Comparison of ENCODE assay signal across 8 cellular contexts in the genomic region with DNA sequence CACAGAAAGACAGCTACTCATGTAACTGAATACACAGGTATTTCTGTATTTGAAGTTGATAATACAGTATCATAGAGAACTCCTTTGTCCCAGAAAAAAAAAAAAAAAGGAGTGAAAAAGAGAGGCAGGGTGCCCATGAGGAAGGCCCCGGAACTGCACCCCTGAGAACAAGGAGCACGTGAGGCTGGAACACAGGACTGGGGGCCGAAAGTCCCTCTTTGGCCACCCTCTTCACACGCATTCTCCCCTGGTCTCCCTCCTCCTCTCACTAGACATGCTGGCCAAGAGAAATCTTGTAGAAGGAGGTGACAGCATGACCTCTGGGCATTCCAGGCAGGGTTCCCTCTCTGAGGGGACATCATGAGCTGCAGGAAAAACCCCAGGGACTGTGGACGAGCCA.
A peak's percentile ranks its signal among the peaks of the same experiment; 100 is the strongest.
DNase-seq lines count a peak whose midpoint lies in the region; ATAC-seq and TF ChIP-seq lines count a peak whose summit lies in the region.
"Had no signal": no experiment of that assay in that cellular context is flagged by ENCODE, and none has a peak within 500 bp of the region (broad histone marks: within the 10 kb centered on the region; RNA-seq: fewer than 3 reads in every experiment).

No MANE protein-coding gene starts in this region.

- no peak overlapping the region for H3K4me3 Mint-ChIP-seq in activated naive CD8-positive, alpha-beta T cell

- H3K4me1 ChIP-seq in GM23248 (ENCODE audit: insufficient read depth) (peaks cover 22% of the 10 kb centered on the region), heart left ventricle (peaks cover 0 to 54% (median 39%) of the 10 kb centered on the region in 12 donors), sigmoid colon (peaks cover 0 to 57% (median 52%) of the 10 kb centered on the region in 4 donors)

- no peaks in the 10 kb centered on the region for H3K27me3 ChIP-seq in GM23248 (replicated peaks; ENCODE audit: insufficient read depth)
- H3K27me3 ChIP-seq in heart left ventricle, result no peaks in the 10 kb centered on the region
- no peaks in the 10 kb centered on the region for H3K27me3 ChIP-seq in sigmoid colon

- TF ChIP-seq CTCF in heart left ventricle (IDR thresholded peaks at IDR 0.05), result peak in 4 of 12 donors; percentile 17 to 37 (median 22)
- TF ChIP-seq CTCF in sigmoid colon (IDR thresholded peaks at IDR 0.05), result peak in 2 of 4 experiments; percentile 26 to 37
- TF ChIP-seq CTCF in GM13977 (IDR thresholded peaks at IDR 0.05; ENCODE audit: extremely low read depth, insufficient read depth, missing control alignments), result no peak

- no peaks in the 10 kb centered on the region for H4K20me1 ChIP-seq in GM23248 (ENCODE audit: insufficient read depth)

- no peaks in the 10 kb centered on the region for H3K27me3 Mint-ChIP-seq in activated naive CD8-positive, alpha-beta T cell

- ATAC-seq in heart left ventricle (peak; percentile 39 to 55 (median 46)), GM18517 (IDR thresholded peaks at IDR 0.05; ENCODE audit: unreplicated experiment) (no peak)

- in situ Hi-C loops in GM23248 (cut with MboI) (no loop called here), GM13977 (cut with MboI; ENCODE audit: low pct_unique_long_range_greater_than_20kb, low sequenced_read_pairs, unreplicated experiment) (no loop called here)

- no peak overlapping the region for H2AFZ ChIP-seq in GM23248

- H3K9me3 ChIP-seq in GM23248 (ENCODE audit: low read depth) (no peaks in the 10 kb centered on the region), heart left ventricle (no peaks in the 10 kb centered on the region), sigmoid colon (no peaks in the 10 kb centered on the region)

- no peak overlapping the region for H3K9ac ChIP-seq in GM23248

- H3K9me3 Mint-ChIP-seq in activated naive CD8-positive, alpha-beta T cell (ENCODE audit: low read depth), result no peaks in the 10 kb centered on the region

- H3K27ac Mint-ChIP-seq in activated naive CD8-positive, alpha-beta T cell, result peak overlapping the region; percentile 64

- peaks cover 18% of the 10 kb centered on the region for H3F3A ChIP-seq in GM23248 (ENCODE audit: insufficient read depth)

- H3K36me3 ChIP-seq in GM23248 (ENCODE audit: low read depth) (peaks cover 21% of the 10 kb centered on the region; the same call in 1 of the 2 replicates), heart left ventricle (peaks cover 0 to 64% (median 34%) of the 10 kb centered on the region in 9 donors), sigmoid colon (peaks cover 0 to 13% (median 0%) of the 10 kb centered on the region in 4 donors)

- H3K27ac ChIP-seq in GM23248 (no peak overlapping the region), heart left ventricle (peak overlapping the region in 2 of 12 donors; percentile 13 to 66), sigmoid colon (peak overlapping the region; percentile 11 to 85 (median 52))

- peaks cover 12% of the 10 kb centered on the region for H3K36me3 Mint-ChIP-seq in activated naive CD8-positive, alpha-beta T cell

- H3K4me3 ChIP-seq in GM23248, result no peak overlapping the region
- H3K4me3 ChIP-seq in heart left ventricle, result no peak overlapping the region
- H3K4me3 ChIP-seq in sigmoid colon, result no peak overlapping the region

- no peak for TF ChIP-seq EP300 in sigmoid colon (IDR thresholded peaks at IDR 0.05)

- H3K4me1 Mint-ChIP-seq in activated naive CD8-positive, alpha-beta T cell (ENCODE audit: low read depth), result peaks cover 1% of the 10 kb centered on the region

- peak; percentile 31 for DNase-seq in GM23248
- peak in 1 of 5 donors; percentile 44 for DNase-seq in heart left ventricle
- DNase-seq in sigmoid colon, result no peak
- no peak for DNase-seq in activated CD4-positive, alpha-beta T cell treated with anti-CD3 and anti-CD28 coated beads, Interleukin-2, amount 50 U/mL, for 48 hours
- no peak for DNase-seq in GM13977 (ENCODE audit: low spot score)
- DNase-seq: small intestine had no signal

- 62 to 70% methylated on average over 5 of the region's 5 CpGs for WGBS in GM23248 (ENCODE audit: low coverage in 1 of 2, low lambda C conversion rate in 2 of 2, missing lambda C conversion rate in 2 of 2), 2 experiments
- WGBS in heart left ventricle, 4 donors, result 43 to 54% (median 48%) methylated on average over 5 of the region's 5 CpGs
- WGBS in sigmoid colon, 2 donors, result 81 to 90% methylated on average over 5 of the region's 5 CpGs

- no peak overlapping the region for H3K4me2 ChIP-seq in GM23248 (ENCODE audit: unreplicated experiment)

- no peaks in the 10 kb centered on the region for H3K9me2 ChIP-seq in GM23248 (ENCODE audit: insufficient read depth)

- H3K79me2 ChIP-seq in GM23248 (ENCODE audit: insufficient read depth), result no peaks in the 10 kb centered on the region

- intact Hi-C loops in heart left ventricle (cut with DNase I) (no loop called here), sigmoid colon (cut with DNase I) (no loop called here)

- no peak for TF ChIP-seq POLR2A in heart left ventricle (IDR thresholded peaks at IDR 0.05)
- TF ChIP-seq POLR2A in sigmoid colon (IDR thresholded peaks at IDR 0.05), result no peak
